Comparison of ENCODE assay signal across 12 cellular contexts in the genomic region with DNA sequence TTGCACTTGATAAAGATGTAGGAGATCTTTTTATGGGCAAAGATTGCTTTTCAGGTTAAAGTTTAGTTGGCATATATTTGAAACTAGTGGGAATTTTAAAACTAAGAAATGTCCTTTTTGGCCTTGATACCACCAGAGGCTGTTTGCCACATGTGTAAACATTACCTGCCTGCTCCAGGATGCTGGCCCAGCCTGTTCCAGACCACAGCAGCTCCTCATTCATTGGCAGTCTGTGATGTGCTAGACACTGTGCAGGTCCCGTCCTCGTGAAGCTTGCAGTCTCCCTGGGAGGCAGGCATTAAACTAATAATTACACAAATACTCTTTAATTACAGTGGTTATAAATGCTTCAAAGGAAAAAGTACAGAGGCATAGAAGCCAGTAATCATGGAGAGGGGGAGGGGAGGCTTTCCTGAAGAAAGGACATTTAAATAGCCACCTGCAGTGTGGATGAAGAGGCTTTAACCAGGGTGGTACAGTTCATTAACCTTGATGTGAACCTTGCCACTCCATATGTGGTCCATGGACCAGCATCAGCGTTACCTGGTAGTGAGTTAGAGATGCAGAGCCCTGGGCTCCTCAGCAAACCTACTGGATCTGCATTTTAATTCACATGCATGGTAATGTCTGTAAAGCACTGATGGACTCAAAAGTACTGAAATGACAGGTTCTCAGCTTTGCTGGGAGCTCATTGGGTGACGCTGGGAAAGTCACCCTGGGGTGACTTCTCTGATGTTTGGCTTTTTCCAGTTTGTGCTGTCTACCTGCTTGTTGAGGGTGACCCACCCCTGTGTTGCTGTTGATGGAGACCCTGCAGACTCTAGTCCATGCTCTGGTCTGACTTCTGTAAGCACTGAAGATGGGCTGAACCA. TPM values are rescaled to one million over a fixed set of nuclear protein-coding genes. Genes with fewer than 3 reads are reported as not detected.
A peak's percentile ranks its signal among the peaks of the same experiment; 100 is the strongest.
DNase-seq lines count a peak whose midpoint lies in the region; ATAC-seq and TF ChIP-seq lines count a peak whose summit lies in the region.
"Had no signal": no experiment of that assay in that cellular context is flagged by ENCODE, and none has a peak within 500 bp of the region (broad histone marks: within the 10 kb centered on the region; RNA-seq: fewer than 3 reads in every experiment).

No MANE protein-coding gene starts in this region.

- no peak overlapping the region for H3K4me3 ChIP-seq in CD4-positive, alpha-beta memory T cell (ENCODE audit: low read length in 2 of 2)
- no peak overlapping the region for H3K4me3 ChIP-seq in GM23338
- no peak overlapping the region for H3K4me3 ChIP-seq in thyroid gland (replicated peaks in 1 of 3)
- H3K4me3 ChIP-seq: right atrium auricular region had no signal

- peak overlapping the region; percentile 25 to 91 (median 70) for H3K27ac Mint-ChIP-seq in CD4-positive, alpha-beta memory T cell
- no peak overlapping the region for H3K27ac Mint-ChIP-seq in GM23338
- peak overlapping the region; percentile 58 for H3K27ac Mint-ChIP-seq in central memory CD8-positive, alpha-beta T cell (ENCODE audit: low read depth)
- peak overlapping the region; percentile 71 for H3K27ac Mint-ChIP-seq in nephron progenitor cell

- H3K36me3 Mint-ChIP-seq in CD4-positive, alpha-beta memory T cell: peaks cover 0 to 3% of the 10 kb centered on the region in 2 donors
- peaks cover 15% of the 10 kb centered on the region; the same call in 2 of the 3 replicates for H3K36me3 Mint-ChIP-seq in GM23338 (ENCODE audit: low read depth)
- peaks cover 10% of the 10 kb centered on the region for H3K36me3 Mint-ChIP-seq in central memory CD8-positive, alpha-beta T cell (ENCODE audit: insufficient read depth)
- peaks cover 29% of the 10 kb centered on the region for H3K36me3 Mint-ChIP-seq in nephron progenitor cell (ENCODE audit: low read depth)

- no peak overlapping the region for H2AFZ ChIP-seq in GM23338

- peak overlapping the region in 1 of 8 donors; percentile 25 for H3K4me3 Mint-ChIP-seq in CD4-positive, alpha-beta memory T cell
- no peak overlapping the region; the same call in 2 of the 3 replicates for H3K4me3 Mint-ChIP-seq in GM23338
- no peak overlapping the region for H3K4me3 Mint-ChIP-seq in central memory CD8-positive, alpha-beta T cell
- peak overlapping the region; percentile 52 for H3K4me3 Mint-ChIP-seq in nephron progenitor cell
- H3K4me3 Mint-ChIP-seq: activated T-cell treated with anti-CD3 and anti-CD28 coated beads, Interleukin-2, amount 50 U/mL, for 4 hours had no signal

- H3K79me2 ChIP-seq in GM23338 (replicated peaks; ENCODE audit: insufficient read depth): peaks cover 87% of the 10 kb centered on the region

- CTCF ChIA-PET in CD4-positive, alpha-beta memory T cell (lab: Charles Lee; ENCODE audit: partially characterized antibody): interaction anchor here (1.0 kb wide), 1 partner anchor 10 kb away, joined by 4 read pairs; no protein-coding TSS in a partner anchor

- ATAC-seq in GM23338: peak; percentile 11
- no peak for ATAC-seq in central memory CD8-positive, alpha-beta T cell (replicated peaks; ENCODE audit: extremely low read depth, poor library complexity, severe bottlenecking)
- no peak for ATAC-seq in GM18517 (IDR thresholded peaks at IDR 0.05; ENCODE audit: unreplicated experiment)

- no peak for DNase-seq in CD4-positive, alpha-beta memory T cell
- DNase-seq in GM23338 (ENCODE audit: low spot score) (no peak), nephron progenitor cell (no peak), thyroid gland (no peak)
- DNase-seq in central memory CD8-positive, alpha-beta T cell (ENCODE audit: low spot score in 2 of 2): no peak
- DNase-seq in effector CD8-positive, alpha-beta T cell (lab: John Stamatoyannopoulos, UW): no peak
- DNase-seq: activated T-cell treated with anti-CD3 and anti-CD28 coated beads, Interleukin-2, amount 50 U/mL, for 4 hours; caudate nucleus; NCI-H1092 treated with DMSO at 0.1 percent for 48 hours; T-helper 9 cell had no signal

- H3K4me1 ChIP-seq in CD4-positive, alpha-beta memory T cell (ENCODE audit: insufficient read depth, low read length): peaks cover 74% of the 10 kb centered on the region
- H3K4me1 ChIP-seq in GM23338 (ENCODE audit: insufficient read depth) (peaks cover 34% of the 10 kb centered on the region), thyroid gland (peaks cover 8 to 37% of the 10 kb centered on the region in 2 donors)

- H3K27me3 ChIP-seq in CD4-positive, alpha-beta memory T cell (ENCODE audit: insufficient read depth, low read length): no peaks in the 10 kb centered on the region
- H3K27me3 ChIP-seq in GM23338 (ENCODE audit: insufficient read depth): peaks cover 12% of the 10 kb centered on the region
- H3K27me3 ChIP-seq in thyroid gland: no peaks in the 10 kb centered on the region
- H3K27me3 ChIP-seq: right atrium auricular region had no signal

- TF ChIP-seq POLR2A in thyroid gland (IDR thresholded peaks at IDR 0.05): no peak

- H3K4me2 ChIP-seq in GM23338: 0 out of 2 replicates have a peak overlapping the region, but pooled peaks have one; percentile 35

- 89 to 92% methylated on average over 4 of the region's 4 CpGs for WGBS in thyroid gland, 2 donors

- POLR2A ChIA-PET in CD4-positive, alpha-beta memory T cell (lab: Charles Lee; ENCODE audit: partially characterized antibody): interaction anchor here (0.9 to 1.2 kb wide), 2 partner anchors 10 to 11 kb away, joined by 4 read pairs; no protein-coding TSS in a partner anchor

- no peaks in the 10 kb centered on the region for H3K36me3 ChIP-seq in CD4-positive, alpha-beta memory T cell (ENCODE audit: insufficient read depth, low read length)
- peaks cover 3% of the 10 kb centered on the region; the same call in 1 of the 2 replicates for H3K36me3 ChIP-seq in GM23338 (ENCODE audit: insufficient read depth)
- H3K36me3 ChIP-seq in thyroid gland: no peaks in the 10 kb centered on the region
- H3K36me3 ChIP-seq: right atrium auricular region had no signal

- no peaks in the 10 kb centered on the region for H3K27me3 Mint-ChIP-seq in CD4-positive, alpha-beta memory T cell
- H3K27me3 Mint-ChIP-seq in GM23338 (ENCODE audit: insufficient read depth, low read depth, poor library complexity): peaks cover 22% of the 10 kb centered on the region
- H3K27me3 Mint-ChIP-seq in central memory CD8-positive, alpha-beta T cell: no peaks in the 10 kb centered on the region
- H3K27me3 Mint-ChIP-seq in nephron progenitor cell (ENCODE audit: low read depth, poor library complexity): peaks cover 7% of the 10 kb centered on the region

- peaks cover 50 to 80% (median 67%) of the 10 kb centered on the region in 4 donors for H3K4me1 Mint-ChIP-seq in CD4-positive, alpha-beta memory T cell
- H3K4me1 Mint-ChIP-seq in GM23338: peaks cover 46% of the 10 kb centered on the region
- peaks cover 75% of the 10 kb centered on the region for H3K4me1 Mint-ChIP-seq in central memory CD8-positive, alpha-beta T cell
- peaks cover 60% of the 10 kb centered on the region for H3K4me1 Mint-ChIP-seq in nephron progenitor cell

- intact Hi-C loops in CD4-positive, alpha-beta memory T cell (cut with micrococcal nuclease): no loop called here
- intact Hi-C loops in thyroid gland (cut with DNase I): loop anchor here (10.0 kb wide), 1 partner anchor 58 kb away; no protein-coding TSS in a partner anchor

- peaks cover 46% of the 10 kb centered on the region for H4K20me1 ChIP-seq in GM23338 (replicated peaks; ENCODE audit: insufficient read depth)

- no peak overlapping the region for H3K27ac ChIP-seq in CD4-positive, alpha-beta memory T cell (ENCODE audit: low read depth, low read length)
- H3K27ac ChIP-seq in GM23338 (ENCODE audit: low read depth) (no peak overlapping the region), thyroid gland (no peak overlapping the region)

- no peaks in the 10 kb centered on the region for H3K9me2 ChIP-seq in GM23338 (ENCODE audit: insufficient read depth)

- H3F3A ChIP-seq in GM23338 (replicated peaks; ENCODE audit: low read depth): no peaks in the 10 kb centered on the region; the same call in 1 of the 2 replicates

- peaks cover 0 to 2% (median 0%) of the 10 kb centered on the region in 8 donors for H3K9me3 Mint-ChIP-seq in CD4-positive, alpha-beta memory T cell
- H3K9me3 Mint-ChIP-seq in GM23338 (peaks cover 4% of the 10 kb centered on the region; the same call in 2 of the 3 replicates), nephron progenitor cell (peaks cover 18% of the 10 kb centered on the region)
- no peaks in the 10 kb centered on the region for H3K9me3 Mint-ChIP-seq in central memory CD8-positive, alpha-beta T cell

- no peaks in the 10 kb centered on the region for H3K9me3 ChIP-seq in CD4-positive, alpha-beta memory T cell (ENCODE audit: control insufficient read depth in 1 of 2, low read length in 2 of 2)
- no peaks in the 10 kb centered on the region for H3K9me3 ChIP-seq in thyroid gland

- no peak for TF ChIP-seq CTCF in GM23338 (conservative IDR thresholded peaks at IDR 0.05; ENCODE audit: low read depth in 2 of 2)
- TF ChIP-seq CTCF in nephron progenitor cell (IDR thresholded peaks at IDR 0.05): no peak
- no peak for TF ChIP-seq CTCF in thyroid gland (IDR thresholded peaks at IDR 0.05)

TF ChIP-seq in GM23338, 12 proteins besides CTCF, POLR2A, EP300 and RAD21 (continues in another document):
- TF ChIP-seq, protein P1, sequence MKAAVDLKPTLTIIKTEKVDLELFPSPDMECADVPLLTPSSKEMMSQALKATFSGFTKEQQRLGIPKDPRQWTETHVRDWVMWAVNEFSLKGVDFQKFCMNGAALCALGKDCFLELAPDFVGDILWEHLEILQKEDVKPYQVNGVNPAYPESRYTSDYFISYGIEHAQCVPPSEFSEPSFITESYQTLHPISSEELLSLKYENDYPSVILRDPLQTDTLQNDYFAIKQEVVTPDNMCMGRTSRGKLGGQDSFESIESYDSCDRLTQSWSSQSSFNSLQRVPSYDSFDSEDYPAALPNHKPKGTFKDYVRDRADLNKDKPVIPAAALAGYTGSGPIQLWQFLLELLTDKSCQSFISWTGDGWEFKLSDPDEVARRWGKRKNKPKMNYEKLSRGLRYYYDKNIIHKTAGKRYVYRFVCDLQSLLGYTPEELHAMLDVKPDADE (IDR thresholded peaks at IDR 0.05): no peak

RNA-seq across cellular contexts. Expression of a gene that starts 5.3 kb away (rescaled TPM):
- 10 to 100 TPM; 19.2 to 19.7 TPM for total RNA-seq in CD4-positive, alpha-beta memory T cell
- 1 to 10 TPM in 1 of 2 donors, under 1 TPM in 1; 0.10 to 2.7 TPM for polyA plus RNA-seq in CD4-positive, alpha-beta memory T cell
- total RNA-seq in GM23338 (2014; rRNA removed; shearing (Covaris generic)): 16.7 and 18.2 TPM in 2 replicates
- polyA plus RNA-seq in GM23338 (2016; fragmentation: Nextera tagmentation; extraction: Ambion mirVana): 15.9 and 16.0 TPM in 2 replicates
- total RNA-seq in thyroid gland: 10 to 100 TPM in 3 of 4 donors, 1 to 10 TPM in 1; 8.9 to 17.2 (median 11.5) TPM
